16 cellular contexts compared by ENCODE assay signal in the genomic region with DNA sequence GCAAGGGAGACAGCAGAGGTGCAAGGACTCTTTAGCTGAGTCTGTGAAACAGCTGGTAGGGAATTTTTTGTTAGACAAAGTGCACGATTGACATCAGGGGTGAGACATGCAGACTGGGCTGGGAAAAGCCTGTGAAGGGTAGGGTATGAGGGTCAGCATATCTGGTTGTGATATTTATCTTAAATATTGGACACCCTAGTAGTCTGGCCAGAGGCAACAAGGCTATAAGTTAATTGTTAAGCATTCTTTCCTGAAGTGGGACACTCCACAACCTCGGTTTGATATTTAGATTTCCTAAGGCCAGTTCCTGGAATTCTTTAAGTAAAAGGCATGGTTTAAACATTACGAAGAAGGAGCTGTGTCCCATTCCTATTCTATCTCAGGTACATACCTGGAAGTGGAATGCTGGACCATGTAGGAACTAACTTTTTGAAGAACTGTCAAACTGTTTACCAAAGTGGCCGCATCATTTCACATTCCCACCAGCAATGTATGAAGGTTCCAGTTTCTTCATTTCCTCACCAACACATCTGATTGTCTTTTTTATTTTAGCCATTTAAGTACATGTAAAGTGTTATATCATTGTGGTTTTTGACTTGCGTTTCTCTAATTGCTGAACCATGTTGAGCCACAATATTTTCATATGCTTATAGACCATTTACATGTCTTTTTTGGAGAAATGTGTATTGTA. TPM values are rescaled to one million over a fixed set of nuclear protein-coding genes. Genes with fewer than 3 reads are reported as not detected.
DNase-seq lines count a peak whose midpoint lies in the region; ATAC-seq and TF ChIP-seq lines count a peak whose summit lies in the region.
"Had no signal": no experiment of that assay in that cellular context is flagged by ENCODE, and none has a peak within 500 bp of the region (broad histone marks: within the 10 kb centered on the region; RNA-seq: fewer than 3 reads in every experiment).

No MANE protein-coding gene starts in this region.

- H3K79me1 ChIP-seq in trophoblast cell (ENCODE audit: low read length) = peaks cover 8% of the 10 kb centered on the region

- H4K91ac ChIP-seq in trophoblast cell (ENCODE audit: low read depth, low read length) = no peak overlapping the region

- H3K4me2 ChIP-seq in trophoblast cell (ENCODE audit: low read length) = no peak overlapping the region
- H3K4me2 ChIP-seq: KMS-11 had no signal

- no peaks in the 10 kb centered on the region for H3K27me3 Mint-ChIP-seq in natural killer cell (ENCODE audit: low read depth in 2 of 2)
- H3K27me3 Mint-ChIP-seq: CD4-positive, CD25-positive, alpha-beta regulatory T cell had no signal

- no peak overlapping the region for H3K14ac ChIP-seq in trophoblast cell (ENCODE audit: low read length)

- H4K8ac ChIP-seq in trophoblast cell (ENCODE audit: low read depth, low read length) = no peak overlapping the region

- no peak overlapping the region for H2BK120ac ChIP-seq in trophoblast cell (ENCODE audit: insufficient read depth, low read length, poor library complexity)

- peaks cover 14 to 21% of the 10 kb centered on the region in 2 experiments for H3K4me1 ChIP-seq in trophoblast cell (ENCODE audit: control insufficient read depth in 1 of 2, insufficient read depth in 2 of 2, low read length in 2 of 2)
- H3K4me1 ChIP-seq: SJCRH30 had no signal

- ATAC-seq in GM18868 (IDR thresholded peaks at IDR 0.05; ENCODE audit: unreplicated experiment) (peak; percentile 19), HG02678 (IDR thresholded peaks at IDR 0.05; ENCODE audit: unreplicated experiment) (peak; percentile 24), natural killer cell (no peak), HG03565 (IDR thresholded peaks at IDR 0.05; ENCODE audit: unreplicated experiment) (no peak)

- no peak overlapping the region for H3K4me3 ChIP-seq in trophoblast cell (ENCODE audit: low read depth, low read length)
- H3K4me3 ChIP-seq: SJCRH30 had no signal

- no peak overlapping the region for H2AK5ac ChIP-seq in trophoblast cell (ENCODE audit: low read length)

- peaks cover 15 to 42% of the 10 kb centered on the region in 2 donors for H3K4me1 Mint-ChIP-seq in natural killer cell

- no peak overlapping the region for H4K12ac ChIP-seq in trophoblast cell (ENCODE audit: low read depth, low read length)

- peak overlapping the region; percentile 54 for H2BK5ac ChIP-seq in trophoblast cell (ENCODE audit: low read depth, low read length, poor library complexity)

- H3K18ac ChIP-seq in trophoblast cell (ENCODE audit: low read length) = no peak overlapping the region

- no peak overlapping the region for H3K4me3 Mint-ChIP-seq in natural killer cell
- H3K4me3 Mint-ChIP-seq: CD4-positive, CD25-positive, alpha-beta regulatory T cell had no signal

- no peak overlapping the region for H3K9ac ChIP-seq in trophoblast cell (ENCODE audit: low read length)
- H3K9ac ChIP-seq: KMS-11 had no signal

- H3K36me3 ChIP-seq in trophoblast cell (ENCODE audit: control insufficient read depth in 1 of 2, insufficient read depth in 2 of 2, low read length in 2 of 2) = no peaks in the 10 kb centered on the region
- H3K36me3 ChIP-seq: SJCRH30 had no signal

- peaks cover 4% of the 10 kb centered on the region for H3K9me3 ChIP-seq in trophoblast cell (ENCODE audit: insufficient read depth, low read depth, low read length)
- H3K9me3 ChIP-seq: SJCRH30 had no signal

- intact Hi-C loops in natural killer cell (cut with micrococcal nuclease) = no loop called here

- H3K9me3 Mint-ChIP-seq in natural killer cell = peaks cover 0 to 19% of the 10 kb centered on the region in 2 donors

- no peaks in the 10 kb centered on the region for H3K27me3 ChIP-seq in trophoblast cell (ENCODE audit: insufficient read depth, low read length)
- H3K27me3 ChIP-seq: SJCRH30 had no signal

- DNase-seq in NCI-H526 treated with DMSO at 0.1 percent for 48 hours (lab: John Stamatoyannopoulos, UW) (peak; percentile 13), trophoblast cell (peak; percentile 88 to 96), cortex of kidney (lab: John Stamatoyannopoulos, UW) (no peak), natural killer cell (no peak), hypothalamus (lab: John Stamatoyannopoulos, UW) (no peak)
- DNase-seq: CD4-positive, CD25-positive, alpha-beta regulatory T cell; NCI-H1105; NCI-H1694 treated with DMSO at 0.1 percent for 48 hours; NCI-H345; OCI-M1; SJCRH30 had no signal

- TF ChIP-seq CTCF in natural killer cell (IDR thresholded peaks at IDR 0.05) = no peak

- H3K4ac ChIP-seq in trophoblast cell (ENCODE audit: low read depth, low read length) = no peak overlapping the region

- peak overlapping the region; percentile 81 for H3K27ac ChIP-seq in trophoblast cell (ENCODE audit: low read depth, low read length)
- H3K27ac ChIP-seq: KMS-11, RWPE1, SJCRH30 had no signal

- H3K79me2 ChIP-seq in trophoblast cell (ENCODE audit: control insufficient read depth, insufficient read depth, low read length, poor library complexity) = peaks cover 8% of the 10 kb centered on the region

- peaks cover 17% of the 10 kb centered on the region for H3K36me3 Mint-ChIP-seq in natural killer cell

- H3K27ac Mint-ChIP-seq in natural killer cell = no peak overlapping the region

- WGBS in trophoblast cell (ENCODE audit: extremely low coverage, insufficient coverage, insufficient read length) = no CpG with 5 or more reads among the region's 5 CpGs

- no peak overlapping the region for H3K23ac ChIP-seq in trophoblast cell (ENCODE audit: low read length)

- H2BK12ac ChIP-seq in trophoblast cell (ENCODE audit: low read length) = no peak overlapping the region

- no peak overlapping the region for H2AFZ ChIP-seq in trophoblast cell (ENCODE audit: insufficient read depth, low read length, poor library complexity)

RNA-seq across cellular contexts. Expression of a gene that starts 22.5 kb away (rescaled TPM):
- polyA plus RNA-seq in trophoblast cell (2013) = 50.6 and 56.9 TPM in 2 replicates
- total RNA-seq in natural killer cell = 10 to 100 TPM; 22.4 to 33.4 (median 28.3) TPM

Comparison
In these comparisons a context has a peak if more than half of its experiments do, and no peak if none do; other contexts are left out.
1. ATAC-seq: peak in GM18868 (single experiment) and HG02678 (single experiment); none in natural killer cell (0 of 3) and HG03565 (single experiment).
2. DNase-seq: peak in NCI-H526 treated with DMSO at 0.1 percent for 48 hours (single experiment) and trophoblast cell (2 of 2); none in cortex of kidney (single experiment), natural killer cell (single experiment) and hypothalamus (0 of 51).